Comparison of ENCODE assay signal across 7 cellular contexts in genomic region chr10:18650618-18651017, GRCh38. TPM values are rescaled to one million over a fixed set of nuclear protein-coding genes. Genes with fewer than 3 reads are reported as not detected.
A peak's percentile ranks its signal among the peaks of the same experiment; 100 is the strongest.
DNase-seq lines count a peak whose midpoint lies in the region; ATAC-seq, FAIRE-seq and TF ChIP-seq lines count a peak whose summit lies in the region.

No MANE protein-coding gene starts in this region.

- in situ Hi-C loops in IMR-90 (cut with MboI; ENCODE audit: low sequenced_read_pairs): no loop called here

- H2AFZ ChIP-seq in IMR-90 (replicated peaks; ENCODE audit: low read length, poor library complexity): no peak overlapping the region

- WGBS in IMR-90 (ENCODE audit: extremely low coverage in 2 of 2, insufficient read length in 1 of 2), 2 experiments: no CpG with 5 or more reads among the region's 4 CpGs
- WGBS in iPS DF 6.9 (ENCODE audit: insufficient coverage, insufficient read length): no CpG with 5 or more reads among the region's 4 CpGs

- no peak overlapping the region for H3K18ac ChIP-seq in IMR-90 (ENCODE audit: low read depth, low read length)

- H3K9me3 ChIP-seq in IMR-90 (ENCODE audit: control insufficient read depth, insufficient read depth, low read length): no peaks in the 10 kb centered on the region
- no peaks in the 10 kb centered on the region for H3K9me3 ChIP-seq in WERI-Rb-1 (ENCODE audit: severe bottlenecking)
- H3K9me3 ChIP-seq in iPS DF 6.9 (ENCODE audit: control insufficient read depth, insufficient read depth, low read length): no peaks in the 10 kb centered on the region

- peak overlapping the region; percentile 22; the same call in 1 of the 2 replicates for H3K56ac ChIP-seq in IMR-90 (ENCODE audit: extremely low read depth, insufficient read depth, low read length)

- CTCF ChIA-PET in IMR-90 (lab: Yijun Ruan, JAX): no interaction called here

- no peak overlapping the region for H2BK120ac ChIP-seq in IMR-90 (ENCODE audit: low read depth, low read length)

- H2BK15ac ChIP-seq in IMR-90 (ENCODE audit: low read depth, low read length): no peak overlapping the region

- H3K4me3 ChIP-seq in IMR-90 (ENCODE audit: insufficient read depth, low read depth, low read length) (peak overlapping the region; percentile 93), WERI-Rb-1 (ENCODE audit: low read depth, low read length) (peak overlapping the region; percentile 84), iPS DF 6.9 (ENCODE audit: low read length) (peak overlapping the region; percentile 80; the same call in 1 of the 2 replicates)

- H3K27me3 Mint-ChIP-seq in stimulated activated memory B cell treated with anti-CD40 and anti-IgM and Interleukin-4, amounts not matched to agents 10 μg/mL and 1 μg/mL and 100 μg/mL, for 72 hours: no peaks in the 10 kb centered on the region

- FAIRE-seq in RCC 7860 (lab: Jason Lieb, UNC): no peak

- H4K20me1 ChIP-seq in IMR-90 (ENCODE audit: insufficient read depth, low read length): no peaks in the 10 kb centered on the region

- peak overlapping the region; percentile 92 for H3K9ac ChIP-seq in IMR-90 (ENCODE audit: low read depth, low read length)

- no peak for TF ChIP-seq CTCF in IMR-90 (conservative IDR thresholded peaks at IDR 0.05; ENCODE audit: low read depth, low read length)
- TF ChIP-seq CTCF in WERI-Rb-1 (IDR thresholded peaks at IDR 0.05; ENCODE audit: low read depth, low read length): no peak

- POLR2A ChIA-PET in IMR-90 (lab: Charles Lee; ENCODE audit: unreplicated experiment): no interaction called here

- peak overlapping the region; percentile 97 to 98; a peak in 2 of 4 replicates for H4K8ac ChIP-seq in IMR-90 (ENCODE audit: low read depth in 2 of 2, low read length in 2 of 2)

- peak overlapping the region; percentile 24; the same call in 1 of the 2 replicates for H3K4ac ChIP-seq in IMR-90 (ENCODE audit: low read depth, low read length)

- intact Hi-C loops in IMR-90 (cut with micrococcal nuclease): loop anchor here (5.0 kb wide), 1 partner anchor 308 kb away; no protein-coding TSS in a partner anchor

- H4K5ac ChIP-seq in IMR-90 (ENCODE audit: low read depth, low read length): no peak overlapping the region; the same call in 1 of the 2 replicates

- peak overlapping the region; percentile 90; the same call in 1 of the 2 replicates for H3K23ac ChIP-seq in IMR-90 (ENCODE audit: low read depth, low read length)

- H3K27me3 ChIP-seq in IMR-90 (ENCODE audit: control insufficient read depth, insufficient read depth, low read length) (no peaks in the 10 kb centered on the region), WERI-Rb-1 (ENCODE audit: insufficient read depth, low read depth, severe bottlenecking) (no peaks in the 10 kb centered on the region), iPS DF 6.9 (ENCODE audit: control insufficient read depth, insufficient read depth, low read length) (no peaks in the 10 kb centered on the region)

- H4K91ac ChIP-seq in IMR-90 (ENCODE audit: insufficient read depth, low read depth, low read length): no peak overlapping the region

- no peak overlapping the region for H2BK20ac ChIP-seq in IMR-90 (ENCODE audit: low read depth, low read length)

- H2AK9ac ChIP-seq in IMR-90 (replicated peaks; ENCODE audit: low read depth, low read length, poor library complexity): no peak overlapping the region

- peaks cover 33% of the 10 kb centered on the region for H3K4me1 Mint-ChIP-seq in stimulated activated memory B cell treated with anti-CD40 and anti-IgM and Interleukin-4, amounts not matched to agents 10 μg/mL and 1 μg/mL and 100 μg/mL, for 72 hours

- H3K27ac Mint-ChIP-seq in stimulated activated memory B cell treated with anti-CD40 and anti-IgM and Interleukin-4, amounts not matched to agents 10 μg/mL and 1 μg/mL and 100 μg/mL, for 72 hours: peak overlapping the region; percentile 82

- H3K36me3 ChIP-seq in IMR-90 (ENCODE audit: control insufficient read depth, insufficient read depth, low read length): no peaks in the 10 kb centered on the region
- H3K36me3 ChIP-seq in WERI-Rb-1: no peaks in the 10 kb centered on the region
- H3K36me3 ChIP-seq in iPS DF 6.9 (ENCODE audit: control insufficient read depth, insufficient read depth, low read length): no peaks in the 10 kb centered on the region

- no peak for TF ChIP-seq POLR2A in IMR-90 (IDR thresholded peaks at IDR 0.05; ENCODE audit: low read depth, low read length)

- no peak overlapping the region for H2BK5ac ChIP-seq in IMR-90 (ENCODE audit: low read depth, low read length, poor library complexity, severe bottlenecking)

- H2AK5ac ChIP-seq in IMR-90 (ENCODE audit: low read depth, low read length): no peak overlapping the region

- ATAC-seq in IMR-90 (ENCODE audit: low read depth): no peak
- ATAC-seq in stimulated activated memory B cell treated with anti-CD40 and anti-IgM and Interleukin-4, amounts not matched to agents 10 μg/mL and 1 μg/mL and 100 μg/mL, for 72 hours: no peak

- H3K9me1 ChIP-seq in IMR-90 (ENCODE audit: insufficient read depth, low read length): no peaks in the 10 kb centered on the region

- H3K36me3 Mint-ChIP-seq in stimulated activated memory B cell treated with anti-CD40 and anti-IgM and Interleukin-4, amounts not matched to agents 10 μg/mL and 1 μg/mL and 100 μg/mL, for 72 hours: no peaks in the 10 kb centered on the region

- DNase-seq in IMR-90 (no peak), WERI-Rb-1 (no peak), iPS DF 6.9 (ENCODE audit: low read depth, low spot score) (no peak), SHP77 treated with DMSO at 0.1 percent for 48 hours (lab: John Stamatoyannopoulos, UW) (no peak), RCC 7860 (ENCODE audit: low spot score) (no peak), A172 (ENCODE audit: low spot score) (no peak)

- dilution Hi-C loops in IMR-90 (cut with HindIII; ENCODE audit: low sequenced_read_pairs, unreplicated experiment): no loop called here

- no peaks in the 10 kb centered on the region for H3K9me3 Mint-ChIP-seq in stimulated activated memory B cell treated with anti-CD40 and anti-IgM and Interleukin-4, amounts not matched to agents 10 μg/mL and 1 μg/mL and 100 μg/mL, for 72 hours

- peaks cover 13 to 24% of the 10 kb centered on the region in 2 experiments for H3K79me1 ChIP-seq in IMR-90 (ENCODE audit: low read depth in 1 of 2, low read length in 2 of 2)

- H3K4me3 Mint-ChIP-seq in stimulated activated memory B cell treated with anti-CD40 and anti-IgM and Interleukin-4, amounts not matched to agents 10 μg/mL and 1 μg/mL and 100 μg/mL, for 72 hours: peak overlapping the region; percentile 89

- H3K27ac ChIP-seq in IMR-90 (ENCODE audit: insufficient read depth, low read length) (no peak overlapping the region), WERI-Rb-1 (no peak overlapping the region), iPS DF 6.9 (ENCODE audit: low read length) (no peak overlapping the region)

- TF ChIP-seq RAD21 in IMR-90 (IDR thresholded peaks at IDR 0.05; ENCODE audit: low read length): no peak

- H3K4me2 ChIP-seq in IMR-90 (ENCODE audit: low read depth, low read length): peak overlapping the region; percentile 81

- peak overlapping the region; percentile 62; the same call in 1 of the 2 replicates for H3K14ac ChIP-seq in IMR-90 (replicated peaks; ENCODE audit: low read depth, low read length)

- no TSS peak for BruUV-seq in IMR-90 (replicated peaks; lab: Mats Ljungman, UMichigan)

- H3K4me1 ChIP-seq in IMR-90 (ENCODE audit: control insufficient read depth, insufficient read depth, low read length) (no peaks in the 10 kb centered on the region), iPS DF 6.9 (ENCODE audit: control insufficient read depth, insufficient read depth, low read length) (no peaks in the 10 kb centered on the region)

TF ChIP-seq in IMR-90, 13 proteins besides CTCF, POLR2A, EP300 and RAD21:
- TF ChIP-seq RFX5 (IDR thresholded peaks at IDR 0.05; ENCODE audit: low read depth, low read length) (no peak), CEBPB (IDR thresholded peaks at IDR 0.05; ENCODE audit: low read depth, low read length) (0 out of 2 replicates have a peak, but pooled peaks have one; percentile 8)
TF ChIP-seq in IMR-90: peak in this region for 1.

RNA-seq across cellular contexts. Expression of gene NSUN6, which starts 0.8 kb away (rescaled TPM):
- 11.4 and 11.5 TPM in 2 replicates for total RNA-seq in IMR-90 (2012; rRNA removed)
- 4.1 and 4.6 TPM in 2 replicates for polyA plus RNA-seq in IMR-90 (2012; rRNA removed)
- 0.73 and 1.1 TPM in 2 replicates for polyA plus RNA-seq in IMR-90 (2012; cell fraction: cytosol; rRNA removed)
- 1.6 and 13.3 TPM in 2 replicates for polyA plus RNA-seq in IMR-90 (2012; cell fraction: nucleus; rRNA removed; ENCODE audit: low replicate concordance)
- total RNA-seq in A172 (2014; rRNA removed; shearing (Covaris generic)): 11.9 and 15.5 TPM in 2 replicates

RNA-seq across cellular contexts. Expression of gene ARL5B, which starts 8.6 kb away (rescaled TPM):
- total RNA-seq in IMR-90 (2012; rRNA removed): 12.0 and 32.8 TPM in 2 replicates
- polyA plus RNA-seq in IMR-90 (2012; rRNA removed): 4.8 and 5.9 TPM in 2 replicates
- 0.69 and 0.88 TPM in 2 replicates for polyA plus RNA-seq in IMR-90 (2012; cell fraction: cytosol; rRNA removed)
- 3.1 and 41.9 TPM in 2 replicates for polyA plus RNA-seq in IMR-90 (2012; cell fraction: nucleus; rRNA removed; ENCODE audit: low replicate concordance)
- 23.7 and 27.4 TPM in 2 replicates for total RNA-seq in A172 (2014; rRNA removed; shearing (Covaris generic))
